Comparison of ENCODE assay signal across 12 cellular contexts in the genomic region with DNA sequence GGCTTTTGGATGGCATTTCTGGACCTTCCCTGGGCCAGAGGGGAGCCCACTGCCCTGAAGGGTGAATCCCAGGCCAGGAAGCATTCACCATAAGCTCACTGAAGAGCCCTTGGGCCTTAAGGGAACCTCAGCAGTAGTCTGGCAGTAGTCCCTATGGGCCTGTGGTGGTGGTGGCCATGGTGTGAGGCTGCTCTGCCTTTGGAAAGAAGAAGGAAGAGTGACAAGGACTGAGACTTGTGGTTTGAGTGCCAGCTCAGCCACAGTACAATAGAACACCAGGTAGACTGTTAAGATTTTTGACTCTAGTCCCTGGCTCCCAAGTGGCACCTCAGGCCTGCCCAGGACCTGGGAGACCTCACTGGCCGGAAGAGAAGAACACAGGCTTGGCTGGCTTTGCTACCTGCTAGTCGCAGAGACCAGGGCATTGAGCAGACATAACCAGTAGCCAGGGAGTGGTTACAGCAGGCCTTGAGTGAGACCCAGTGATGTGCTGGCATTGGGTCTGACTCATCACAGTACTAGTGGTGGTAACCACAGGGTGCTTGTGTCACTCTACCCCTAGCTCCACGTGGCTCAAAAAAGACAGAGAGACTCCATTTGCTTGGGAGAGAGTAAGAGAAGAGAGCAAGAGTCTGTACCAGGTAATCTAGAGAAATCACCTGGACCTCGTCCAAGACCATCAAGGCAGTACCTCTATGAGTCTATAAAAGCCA.
DNase-seq lines count a peak whose midpoint lies in the region; ATAC-seq and TF ChIP-seq lines count a peak whose summit lies in the region.
"Had no signal": no experiment of that assay in that cellular context is flagged by ENCODE, and none has a peak within 500 bp of the region (broad histone marks: within the 10 kb centered on the region; RNA-seq: fewer than 3 reads in every experiment).

No MANE protein-coding gene starts in this region.

- no peak overlapping the region for H3K14ac ChIP-seq in neuronal stem cell (ENCODE audit: low read length)

- no peak overlapping the region for H3K4me3 Mint-ChIP-seq in naive thymus-derived CD8-positive, alpha-beta T cell
- no peak overlapping the region for H3K4me3 Mint-ChIP-seq in CD8-positive, alpha-beta memory T cell

- peaks cover 2 to 44% (median 24%) of the 10 kb centered on the region in 9 donors for H3K9me3 Mint-ChIP-seq in naive thymus-derived CD8-positive, alpha-beta T cell
- peaks cover 2 to 29% (median 4%) of the 10 kb centered on the region in 5 donors for H3K9me3 Mint-ChIP-seq in CD8-positive, alpha-beta memory T cell

- no peak overlapping the region for H3K23ac ChIP-seq in neuronal stem cell (ENCODE audit: low read depth, low read length, poor library complexity)

- H3K9ac ChIP-seq in neuronal stem cell (ENCODE audit: low read depth, low read length, poor library complexity): no peak overlapping the region

- peak overlapping the region; percentile 11 for H3K18ac ChIP-seq in neuronal stem cell (ENCODE audit: low read length)

- H4K91ac ChIP-seq in neuronal stem cell (ENCODE audit: low read depth, low read length, poor library complexity): no peak overlapping the region

- POLR2A ChIA-PET in naive thymus-derived CD8-positive, alpha-beta T cell (lab: Charles Lee): no interaction called here
- POLR2A ChIA-PET in CD8-positive, alpha-beta memory T cell (lab: Charles Lee): no interaction called here

- H3K27ac Mint-ChIP-seq in naive thymus-derived CD8-positive, alpha-beta T cell: no peak overlapping the region
- H3K27ac Mint-ChIP-seq in CD8-positive, alpha-beta memory T cell: no peak overlapping the region

- H2BK120ac ChIP-seq in neuronal stem cell (ENCODE audit: low read depth, low read length): no peak overlapping the region

- no peak overlapping the region for H2BK5ac ChIP-seq in neuronal stem cell (ENCODE audit: low read length)

- H3K27me3 Mint-ChIP-seq in naive thymus-derived CD8-positive, alpha-beta T cell: peaks cover 8 to 25% (median 9%) of the 10 kb centered on the region in 5 donors
- peaks cover 1 to 6% of the 10 kb centered on the region in 2 donors for H3K27me3 Mint-ChIP-seq in CD8-positive, alpha-beta memory T cell

- H3K4me2 ChIP-seq in neuronal stem cell (ENCODE audit: insufficient read depth, low read length, poor library complexity, severe bottlenecking): no peak overlapping the region

- H3K9me3 ChIP-seq in RWPE2 (ENCODE audit: severe bottlenecking) (no peaks in the 10 kb centered on the region), neuronal stem cell (replicated peaks in 1 of 2; ENCODE audit: control insufficient read depth in 2 of 2, insufficient read depth in 1 of 2, low read depth in 1 of 2, low read length in 2 of 2) (peaks cover 0 to 7% of the 10 kb centered on the region in 2 donors)
- H3K9me3 ChIP-seq in CD8-positive, alpha-beta memory T cell (ENCODE audit: low read length): no peaks in the 10 kb centered on the region

- no peak overlapping the region for H3K27ac ChIP-seq in RWPE2 (ENCODE audit: poor library complexity, severe bottlenecking)
- no peak overlapping the region for H3K27ac ChIP-seq in neuronal stem cell (replicated peaks; ENCODE audit: low read length)
- no peak overlapping the region for H3K27ac ChIP-seq in CD8-positive, alpha-beta memory T cell (ENCODE audit: low read depth, low read length)

- H3K27me3 ChIP-seq in RWPE2 (ENCODE audit: insufficient read depth, poor library complexity, severe bottlenecking) (no peaks in the 10 kb centered on the region), neuronal stem cell (ENCODE audit: control insufficient read depth in 3 of 3, insufficient read depth in 3 of 3, low read depth in 1 of 3, low read length in 3 of 3) (peaks cover 0 to 15% (median 0%) of the 10 kb centered on the region in 3 experiments)
- H3K27me3 ChIP-seq in CD8-positive, alpha-beta memory T cell (ENCODE audit: insufficient read depth, low read length, poor library complexity, severe bottlenecking): no peaks in the 10 kb centered on the region

- no peak overlapping the region for H2BK15ac ChIP-seq in neuronal stem cell (ENCODE audit: low read length)

- no peak overlapping the region for H3K4me3 ChIP-seq in RWPE2 (ENCODE audit: severe bottlenecking)
- H3K4me3 ChIP-seq in neuronal stem cell (ENCODE audit: low read length in 2 of 2): no peak overlapping the region
- no peak overlapping the region for H3K4me3 ChIP-seq in CD8-positive, alpha-beta memory T cell (ENCODE audit: low read length)

- peaks cover 0 to 15% (median 0%) of the 10 kb centered on the region in 3 donors for H3K36me3 Mint-ChIP-seq in naive thymus-derived CD8-positive, alpha-beta T cell
- H3K36me3 Mint-ChIP-seq in CD8-positive, alpha-beta memory T cell: no peaks in the 10 kb centered on the region

- H3K4ac ChIP-seq in neuronal stem cell (ENCODE audit: low read length): no peak overlapping the region

- peak; percentile 98 for ATAC-seq in GM18867 (IDR thresholded peaks at IDR 0.05; ENCODE audit: unreplicated experiment)
- ATAC-seq in HG03060 (IDR thresholded peaks at IDR 0.05; ENCODE audit: low read depth, unreplicated experiment): peak; percentile 92
- peak; percentile 84 for ATAC-seq in RWPE2 (ENCODE audit: low read depth)
- no peak for ATAC-seq in GM18519 (IDR thresholded peaks at IDR 0.05; ENCODE audit: low FRiP score, unreplicated experiment)
- ATAC-seq in naive thymus-derived CD8-positive, alpha-beta T cell: no peak
- ATAC-seq: left lobe of liver had no signal

- H3K4me1 ChIP-seq in RWPE2 (ENCODE audit: insufficient read depth, poor library complexity, severe bottlenecking): no peaks in the 10 kb centered on the region
- H3K4me1 ChIP-seq in neuronal stem cell (ENCODE audit: control insufficient read depth in 2 of 2, insufficient read depth in 1 of 2, low read depth in 1 of 2, low read length in 2 of 2): no peaks in the 10 kb centered on the region
- no peaks in the 10 kb centered on the region for H3K4me1 ChIP-seq in CD8-positive, alpha-beta memory T cell (ENCODE audit: insufficient read depth, low read length)

- no peak overlapping the region for H2BK12ac ChIP-seq in neuronal stem cell (ENCODE audit: low read length)

- CTCF ChIA-PET in CD8-positive, alpha-beta memory T cell (lab: Charles Lee): no interaction called here

- no peak overlapping the region for H2AK5ac ChIP-seq in neuronal stem cell (ENCODE audit: low read depth, low read length)

- H4K8ac ChIP-seq in neuronal stem cell (ENCODE audit: low read depth, low read length): no peak overlapping the region

- DNase-seq in RWPE2 (ENCODE audit: low spot score) (no peak), neuronal stem cell (ENCODE audit: low spot score) (no peak), NCI-H345 (lab: John Stamatoyannopoulos, UW) (no peak)
- no peak for DNase-seq in naive thymus-derived CD8-positive, alpha-beta T cell
- no peak for DNase-seq in CD8-positive, alpha-beta memory T cell
- DNase-seq: activated CD4-positive, CD25-positive, alpha-beta regulatory T cell; NCI-H2227 treated with DMSO at 0.1 percent for 48 hours; stimulated activated CD4-positive, alpha-beta T cell treated with anti-CD3 and anti-CD28 coated beads, Interleukin-15, amount 100 ng/mL, for 24 hours had no signal

- WGBS in neuronal stem cell (ENCODE audit: extremely low coverage in 2 of 2, insufficient read length in 2 of 2, insufficient replicate concordance in 1 of 2), 2 donors: no CpG with 5 or more reads among the region's 4 CpGs

- TF ChIP-seq CTCF in RWPE2 (IDR thresholded peaks at IDR 0.05; ENCODE audit: poor library complexity, severe bottlenecking): no peak

- H3K79me1 ChIP-seq in neuronal stem cell (ENCODE audit: low read depth, low read length): no peaks in the 10 kb centered on the region

- no peak overlapping the region for H2AFZ ChIP-seq in neuronal stem cell (ENCODE audit: low read length)

- H3K36me3 ChIP-seq in RWPE2 (ENCODE audit: low read depth): peaks cover 6% of the 10 kb centered on the region; the same call in 1 of the 2 replicates
- no peaks in the 10 kb centered on the region for H3K36me3 ChIP-seq in neuronal stem cell (replicated peaks in 1 of 2; ENCODE audit: control insufficient read depth in 2 of 2, insufficient read depth in 2 of 2, low read length in 2 of 2)
- H3K36me3 ChIP-seq in CD8-positive, alpha-beta memory T cell (ENCODE audit: insufficient read depth, low read length): no peaks in the 10 kb centered on the region

- H3K4me1 Mint-ChIP-seq in naive thymus-derived CD8-positive, alpha-beta T cell: no peaks in the 10 kb centered on the region
- no peaks in the 10 kb centered on the region for H3K4me1 Mint-ChIP-seq in CD8-positive, alpha-beta memory T cell

Comparison
In these comparisons a context has a peak if more than half of its experiments do, and no peak if none do; other contexts are left out.
1. ATAC-seq: peak in GM18867 (single experiment), HG03060 (single experiment) and RWPE2 (single experiment); none in GM18519 (single experiment) and naive thymus-derived CD8-positive, alpha-beta T cell (0 of 2).